10 cellular contexts compared by ENCODE assay signal in genomic region chr10:71966046-71967004, GRCh38. TPM values are rescaled to one million over a fixed set of nuclear protein-coding genes. Genes with fewer than 3 reads are reported as not detected.
DNase-seq lines count a peak whose midpoint lies in the region; ATAC-seq, FAIRE-seq and TF ChIP-seq lines count a peak whose summit lies in the region.
"Had no signal": no experiment of that assay in that cellular context is flagged by ENCODE, and none has a peak within 500 bp of the region (broad histone marks: within the 10 kb centered on the region; RNA-seq: fewer than 3 reads in every experiment).

No MANE protein-coding gene starts in this region.

- DNase-seq in AG08396 (ENCODE audit: low spot score) (peak; percentile 72), Panc1 (ENCODE audit: low read depth, low spot score) (no peak), esophagus squamous epithelium (lab: John Stamatoyannopoulos, UW) (no peak), pancreas (no peak), NCI-H2227 (lab: John Stamatoyannopoulos, UW; ENCODE audit: unreplicated experiment) (no peak), SW 1271 (lab: John Stamatoyannopoulos, UW) (no peak)
- no peak for DNase-seq in effector memory CD8-positive, alpha-beta T cell
- DNase-seq: activated CD4-positive, alpha-beta T cell treated with anti-CD3 and anti-CD28 coated beads for 1 hour; DMS 273 treated with DMSO at 0.1 percent for 48 hours had no signal

- TF ChIP-seq CTCF in Panc1 (IDR thresholded peaks at IDR 0.05) (no peak), esophagus squamous epithelium (IDR thresholded peaks at IDR 0.05) (no peak), pancreas (IDR thresholded peaks at IDR 0.05) (no peak)

- FAIRE-seq in pancreas (lab: Jason Lieb, UNC) = no peak

- H3K4me3 ChIP-seq in Panc1 (ENCODE audit: low read depth in 2 of 2, low read length in 2 of 2) = peak overlapping the region; percentile 88 to 89
- H3K4me3 ChIP-seq in esophagus squamous epithelium = peak overlapping the region; percentile 63 to 86 (median 83)
- peak overlapping the region in 3 of 4 donors; percentile 37 to 56 (median 44) for H3K4me3 ChIP-seq in pancreas

- H3K27me3 ChIP-seq in Panc1 (ENCODE audit: control insufficient read depth, insufficient read depth, low read length) = no peaks in the 10 kb centered on the region
- peaks cover 0 to 21% (median 0%) of the 10 kb centered on the region in 4 donors for H3K27me3 ChIP-seq in esophagus squamous epithelium
- H3K27me3 ChIP-seq in pancreas = no peaks in the 10 kb centered on the region

- CTCF ChIA-PET in Panc1 (lab: Charles Lee) = interaction anchor here (0.6 to 1.7 kb wide), 2 partner anchors 77 to 82 kb away, joined by 3 to 5 read pairs; no protein-coding TSS in a partner anchor

- no peaks in the 10 kb centered on the region for H3K9me3 Mint-ChIP-seq in effector memory CD8-positive, alpha-beta T cell

- intact Hi-C loops in Panc1 (cut with micrococcal nuclease; ENCODE audit: unreplicated experiment) (no loop called here), esophagus squamous epithelium (cut with DNase I) (no loop called here), pancreas (cut with DNase I) (no loop called here)

- no peaks in the 10 kb centered on the region for H3K36me3 Mint-ChIP-seq in effector memory CD8-positive, alpha-beta T cell (ENCODE audit: insufficient read depth)

- H3K4me1 ChIP-seq in Panc1 (ENCODE audit: control insufficient read depth, insufficient read depth, low read length) (peaks cover 59% of the 10 kb centered on the region), esophagus squamous epithelium (peaks cover 42 to 85% (median 48%) of the 10 kb centered on the region in 3 donors), pancreas (no peaks in the 10 kb centered on the region)

- H3K36me3 ChIP-seq in Panc1 (ENCODE audit: control insufficient read depth, insufficient read depth, low read length) (no peaks in the 10 kb centered on the region; the same call in none of the 2 replicates), esophagus squamous epithelium (no peaks in the 10 kb centered on the region), pancreas (no peaks in the 10 kb centered on the region)

- ATAC-seq in Panc1 = no peak
- no peak for ATAC-seq in pancreas
- no peak for ATAC-seq in effector memory CD8-positive, alpha-beta T cell (replicated peaks)
- ATAC-seq in GM18519 (IDR thresholded peaks at IDR 0.05; ENCODE audit: low FRiP score, unreplicated experiment) = no peak

- 45 to 46% methylated on average over 4 to 5 of the region's 6 CpGs for WGBS in esophagus squamous epithelium, 2 donors
- 61 to 68% methylated on average over 6 of the region's 6 CpGs for WGBS in pancreas, 2 donors

- H3K9me3 ChIP-seq in Panc1 (ENCODE audit: control insufficient read depth, insufficient read depth, low read depth, low read length) (no peaks in the 10 kb centered on the region), esophagus squamous epithelium (no peaks in the 10 kb centered on the region), pancreas (no peaks in the 10 kb centered on the region)

- H3K4me3 Mint-ChIP-seq in effector memory CD8-positive, alpha-beta T cell = no peak overlapping the region

- TF ChIP-seq POLR2A in esophagus squamous epithelium (IDR thresholded peaks at IDR 0.05) = no peak

- POLR2A ChIA-PET in Panc1 (lab: Charles Lee) = interaction anchor here (0.5 to 0.7 kb wide), 2 partner anchors 292 to 308 kb away, joined by 3 to 16 read pairs; no protein-coding TSS in a partner anchor

- TSS peak; percentile 59 for BruUV-seq in Panc1 (replicated peaks; lab: Mats Ljungman, UMichigan)

- H3K27ac ChIP-seq in Panc1 (ENCODE audit: low read length) (peak overlapping the region; percentile 97), esophagus squamous epithelium (peak overlapping the region; percentile 91 to 96 (median 96)), pancreas (no peak overlapping the region)

- H3K4me1 Mint-ChIP-seq in effector memory CD8-positive, alpha-beta T cell (ENCODE audit: low read depth in 2 of 2) = peaks cover 0 to 4% of the 10 kb centered on the region in 2 donors

- H3K27ac Mint-ChIP-seq in effector memory CD8-positive, alpha-beta T cell = no peak overlapping the region

- peaks cover 56 to 88% of the 10 kb centered on the region in 2 donors for H3K27me3 Mint-ChIP-seq in effector memory CD8-positive, alpha-beta T cell

- in situ Hi-C loops in Panc1 (cut with HindIII; ENCODE audit: low pct_unique_long_range_greater_than_20kb, low sequenced_read_pairs) = loop anchor here (25.0 kb wide), 1 partner anchor 346 kb away; no protein-coding TSS in a partner anchor

RNA-seq across cellular contexts. Expression of gene CHST3, which starts 2.1 kb away (rescaled TPM):
- 44.6 TPM for total RNA-seq in Panc1 (2021; ENCODE audit: unreplicated experiment)
- 27.9 TPM for polyA plus RNA-seq in Panc1 (2012; ENCODE audit: insufficient read length)
- total RNA-seq in esophagus squamous epithelium = 10 to 100 TPM in 1 of 4 donors, 1 to 10 TPM in 3; 5.3 to 15.4 (median 9.6) TPM
- 10 to 100 TPM in 1 of 6 donors, 1 to 10 TPM in 5; 3.1 to 10.8 (median 3.8) TPM for total RNA-seq in pancreas
- polyA plus RNA-seq in pancreas = 1 to 10 TPM; 3.3 to 3.6 TPM

Comparison
In these comparisons a context has a peak if more than half of its experiments do, and no peak if none do; other contexts are left out.
1. H3K27ac ChIP-seq: peak in Panc1 (single experiment) and esophagus squamous epithelium (4 of 4); none in pancreas (0 of 4).
2. Peak in every context shown above with its lines, with median percentiles within 50 percentile points of each other: H3K4me3 ChIP-seq.